27 cellular contexts compared by ENCODE assay signal in genomic region chr18:61432590-61432989, GRCh38.
"Had no signal": no experiment of that assay in that cellular context is flagged by ENCODE, and none has a peak within 500 bp of the region (broad histone marks: within the 10 kb centered on the region; RNA-seq: fewer than 3 reads in every experiment).

No MANE protein-coding gene starts in this region.

- H3K4me3 ChIP-seq: adrenal gland, ascending aorta, body of pancreas, breast epithelium, cardiac muscle cell had no signal

- H3K4me1 ChIP-seq: adrenal gland, ascending aorta, body of pancreas, breast epithelium had no signal

- H3K27ac ChIP-seq: adrenal gland, ascending aorta, body of pancreas, brain microvascular endothelial cell, breast epithelium, cardiac muscle cell had no signal

- DNase-seq: activated effector memory CD4-positive, alpha-beta T cell treated with anti-CD3 and anti-CD28 coated beads, Interleukin-2, amount 50 U/mL, for 16 hours; activated effector memory CD4-positive, alpha-beta T cell treated with Interleukin-2 at 50 U/mL for 16 hours; activated gamma-delta T cell; activated gamma-delta T cell treated with Interleukin-2 at 50 U/mL for 16 hours; activated naive CD4-positive, alpha-beta T cell; activated naive CD4-positive, alpha-beta T cell treated with anti-CD3 and anti-CD28 coated beads for 36 hours; activated naive CD4-positive, alpha-beta T cell treated with anti-CD3 and anti-CD28 coated beads, Interleukin-2, amount 10 ng/mL, durations not matched to agents 7 days and 5 days; activated naive CD4-positive, alpha-beta T cell treated with anti-CD3 and anti-CD28 coated beads, Interleukin-2, amount 50 U/mL, for 16 hours; activated naive CD4-positive, alpha-beta T cell treated with Interleukin-2 at 50 U/mL for 16 hours; activated naive CD8-positive, alpha-beta T cell treated with anti-CD3 and anti-CD28 coated beads for 36 hours; activated naive CD8-positive, alpha-beta T cell treated with anti-CD3 and anti-CD28 coated beads, Interleukin-2, amount 10 ng/mL, durations not matched to agents 7 days and 5 days; activated naive CD8-positive, alpha-beta T cell treated with anti-CD3 and anti-CD28 coated beads, Interleukin-2, amount 50 U/mL, for 24 hours; activated T-cell treated with anti-CD3 and anti-CD28 coated beads, Interleukin-2, amount 50 U/mL, for 24 hours; activated T-cell treated with anti-CD3 and anti-CD28 coated beads, Interleukin-2, amount 50 U/mL, for 4 hours; activated T-cell treated with anti-CD3 and anti-CD28 coated beads, Interleukin-2, amount 50 U/mL, for 48 hours; activated T-cell treated with anti-CD3 and anti-CD28 coated beads, Interleukin-2, amount 50 U/mL, for 72 hours; adrenal gland; amniotic stem cell; amygdala; aorta; body of pancreas; brain microvascular endothelial cell; central memory CD4-positive, alpha-beta T cell; cerebellar nuclear complex had no signal

- H3K36me3 ChIP-seq: adrenal gland, ascending aorta, brain microvascular endothelial cell, breast epithelium, cardiac muscle cell had no signal

- H3K9me3 ChIP-seq: adrenal gland, body of pancreas, breast epithelium had no signal
